21 cellular contexts compared by ENCODE assay signal in the genomic region with DNA sequence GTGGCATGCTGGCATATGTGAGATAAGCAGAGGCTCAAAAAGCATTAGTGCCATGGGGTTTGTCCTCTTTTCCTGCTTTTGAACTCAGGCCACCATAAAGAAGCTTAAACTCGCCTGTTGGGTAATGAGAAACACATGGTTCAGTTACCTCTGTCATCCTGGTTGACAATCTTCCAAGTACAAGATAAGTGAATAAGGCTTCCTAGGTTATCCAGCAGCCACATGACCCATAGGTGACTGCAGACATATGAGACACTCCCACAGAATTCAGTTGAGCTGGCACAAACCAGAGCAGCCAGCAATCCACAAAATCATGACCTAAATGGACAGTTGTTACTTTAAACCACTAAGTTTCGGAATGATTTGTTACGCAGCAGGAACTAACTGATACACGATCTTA.
"Had no signal": no experiment of that assay in that cellular context is flagged by ENCODE, and none has a peak within 500 bp of the region (broad histone marks: within the 10 kb centered on the region; RNA-seq: fewer than 3 reads in every experiment).

No MANE protein-coding gene starts in this region.

- H3K27ac Mint-ChIP-seq: endodermal cell; naive thymus-derived CD4-positive, alpha-beta T cell; nephron progenitor cell; stimulated activated naive B cell treated with anti-CD40 and anti-IgM and Interleukin-4, amounts not matched to agents 10 μg/mL and 1 μg/mL and 100 μg/mL, for 72 hours; type B pancreatic cell had no signal

- ATAC-seq: heart left ventricle; naive thymus-derived CD4-positive, alpha-beta T cell; psoas muscle; sciatic nerve; stimulated activated naive B cell treated with anti-CD40 and anti-IgM and Interleukin-4, amounts not matched to agents 10 μg/mL and 1 μg/mL and 100 μg/mL, for 72 hours had no signal

- H3K4me1 Mint-ChIP-seq: endodermal cell; naive thymus-derived CD4-positive, alpha-beta T cell; stimulated activated naive B cell treated with anti-CD40 and anti-IgM and Interleukin-4, amounts not matched to agents 10 μg/mL and 1 μg/mL and 100 μg/mL, for 72 hours had no signal

- H3K9me3 Mint-ChIP-seq: type B pancreatic cell had no signal

- DNase-seq: effector CD4-positive, alpha-beta T cell; endodermal cell; erythroblast; heart left ventricle; hippocampal formation; mesendoderm; naive thymus-derived CD4-positive, alpha-beta T cell; nephron progenitor cell; psoas muscle; retina; spleen; stimulated activated CD4-positive, alpha-beta T cell treated with anti-CD3 and anti-CD28 coated beads, Interleukin-15, amount 100 ng/mL, for 24 hours; stimulated activated CD4-positive, alpha-beta T cell treated with anti-CD3 and anti-CD28 coated beads, Interleukin-1b, Interleukin-23, amount 100 ng/mL, for 48 hours; stimulated activated CD4-positive, alpha-beta T cell treated with anti-CD3 and anti-CD28 coated beads, Interleukin-4, amount 100 ng/mL, for 24 hours; stimulated activated naive B cell treated with anti-CD40 and anti-IgM and Interleukin-4, amounts not matched to agents 10 μg/mL and 1 μg/mL and 100 μg/mL, for 72 hours; stomach; substantia nigra had no signal

- H3K4me3 Mint-ChIP-seq: endodermal cell; naive thymus-derived CD4-positive, alpha-beta T cell; nephron progenitor cell; stimulated activated naive B cell treated with anti-CD40 and anti-IgM and Interleukin-4, amounts not matched to agents 10 μg/mL and 1 μg/mL and 100 μg/mL, for 72 hours; type B pancreatic cell had no signal

- H3K4me3 ChIP-seq: coronary artery, heart left ventricle, psoas muscle, spleen, stomach, thoracic aorta had no signal

- H3K36me3 Mint-ChIP-seq: stimulated activated naive B cell treated with anti-CD40 and anti-IgM and Interleukin-4, amounts not matched to agents 10 μg/mL and 1 μg/mL and 100 μg/mL, for 72 hours; type B pancreatic cell had no signal
